14 cellular contexts compared by ENCODE assay signal in the genomic region with DNA sequence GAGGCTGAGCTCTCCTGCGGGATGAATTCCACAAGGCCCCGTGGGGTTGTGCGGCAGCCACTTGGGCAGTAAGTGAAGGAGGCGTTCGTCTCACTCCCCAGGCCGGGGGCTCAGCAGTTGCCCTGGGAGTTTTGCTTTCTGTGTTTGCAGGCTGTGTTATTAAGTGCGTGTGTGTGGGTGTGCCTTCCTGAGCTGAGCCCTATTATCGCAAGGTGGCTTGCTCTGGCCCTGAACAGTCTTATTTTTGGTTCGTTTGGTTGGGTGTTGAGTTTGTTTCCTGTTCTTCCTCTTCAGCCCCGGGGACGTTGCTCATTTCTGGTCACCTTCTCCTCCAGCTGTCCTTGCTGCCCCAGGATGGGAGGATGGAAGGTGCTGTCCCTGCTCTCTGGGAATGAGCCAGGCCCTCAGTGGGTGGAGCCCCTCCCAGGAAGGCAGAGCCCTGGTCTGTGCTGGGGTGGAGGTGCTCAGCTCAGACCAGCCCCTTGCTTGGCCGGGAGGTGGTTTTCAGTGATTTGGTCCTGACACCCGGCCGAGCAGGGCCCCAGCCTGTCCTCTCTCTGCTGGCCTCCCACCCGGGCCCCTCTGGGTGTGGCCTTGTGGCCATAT. TPM values are rescaled to one million over a fixed set of nuclear protein-coding genes. Genes with fewer than 3 reads are reported as not detected.
DNase-seq lines count a peak whose midpoint lies in the region; ATAC-seq and TF ChIP-seq lines count a peak whose summit lies in the region.
"Had no signal": no experiment of that assay in that cellular context is flagged by ENCODE, and none has a peak within 500 bp of the region (broad histone marks: within the 10 kb centered on the region; RNA-seq: fewer than 3 reads in every experiment).

No MANE protein-coding gene starts in this region.

- H3K9me3 Mint-ChIP-seq in WTC11: no peaks in the 10 kb centered on the region
- H3K9me3 Mint-ChIP-seq: activated CD8-positive, alpha-beta T cell treated with anti-CD3 and anti-CD28 coated beads for 36 hours; T-helper 2 cell treated with Interferon-gamma antibody and Interleukin-4, amounts not matched to agents 5 μg/mL and 100 μg/mL, for 36 hours had no signal

- peaks cover 2% of the 10 kb centered on the region; the same call in 1 of the 2 replicates for H3K79me2 ChIP-seq in GM23248 (ENCODE audit: insufficient read depth)
- peaks cover 17% of the 10 kb centered on the region for H3K79me2 ChIP-seq in smooth muscle cell (ENCODE audit: low read depth)

- no peaks in the 10 kb centered on the region for H3K9me3 ChIP-seq in GM23248 (ENCODE audit: low read depth)
- H3K9me3 ChIP-seq in right atrium auricular region: no peaks in the 10 kb centered on the region
- H3K9me3 ChIP-seq in smooth muscle cell (replicated peaks; ENCODE audit: low read depth): no peaks in the 10 kb centered on the region

- WGBS in GM23248 (ENCODE audit: low coverage in 1 of 2, low lambda C conversion rate in 2 of 2, missing lambda C conversion rate in 2 of 2), 2 experiments: 80 to 84% methylated on average over 14 to 15 of the region's 15 CpGs
- WGBS in smooth muscle cell (ENCODE audit: low lambda C conversion rate): 52% methylated on average over 15 of the region's 15 CpGs

- H4K20me1 ChIP-seq in GM23248 (ENCODE audit: insufficient read depth): no peaks in the 10 kb centered on the region
- peaks cover 45% of the 10 kb centered on the region for H4K20me1 ChIP-seq in smooth muscle cell (ENCODE audit: low read depth)

- H3K27me3 ChIP-seq in GM23248 (replicated peaks; ENCODE audit: insufficient read depth) (no peaks in the 10 kb centered on the region), right atrium auricular region (no peaks in the 10 kb centered on the region), smooth muscle cell (ENCODE audit: low read depth) (no peaks in the 10 kb centered on the region)

- H3K27ac ChIP-seq in GM23248 (no peak overlapping the region), right atrium auricular region (peak overlapping the region; percentile 46 to 75), smooth muscle cell (ENCODE audit: low read depth) (peak overlapping the region; percentile 87)
- H3K27ac ChIP-seq: HL-60 had no signal

- H2AFZ ChIP-seq in GM23248 (no peak overlapping the region), smooth muscle cell (ENCODE audit: low read depth) (no peak overlapping the region)

- H3K4me3 ChIP-seq in GM23248: no peak overlapping the region
- H3K4me3 ChIP-seq in right atrium auricular region: no peak overlapping the region
- H3K4me3 ChIP-seq in smooth muscle cell: no peak overlapping the region

- no peak for DNase-seq in GM23248
- no peak for DNase-seq in WTC11 (ENCODE audit: low spot score)
- no peak for DNase-seq in right atrium auricular region (ENCODE audit: low spot score)
- no peak for DNase-seq in smooth muscle cell (lab: John Stamatoyannopoulos, UW; ENCODE audit: unreplicated experiment)
- no peak for DNase-seq in NCI-H2196 treated with DMSO at 0.1 percent for 48 hours (lab: John Stamatoyannopoulos, UW; ENCODE audit: unreplicated experiment)
- no peak for DNase-seq in OCI-M2 (lab: John Stamatoyannopoulos, UW; ENCODE audit: unreplicated experiment)
- DNase-seq in NCI-H2081 (lab: John Stamatoyannopoulos, UW): no peak
- DNase-seq: activated CD8-positive, alpha-beta T cell treated with anti-CD3 and anti-CD28 coated beads for 36 hours; activated effector memory CD4-positive, alpha-beta T cell treated with Interleukin-2 at 50 U/mL for 16 hours; NCI-H2227 treated with DMSO at 0.1 percent for 48 hours; PC-3 had no signal

- H3K9me2 ChIP-seq in GM23248 (ENCODE audit: insufficient read depth): no peaks in the 10 kb centered on the region

- no peak for TF ChIP-seq CTCF in WTC11 (IDR thresholded peaks at IDR 0.05)
- TF ChIP-seq CTCF in right atrium auricular region (IDR thresholded peaks at IDR 0.05): no peak
- TF ChIP-seq CTCF in smooth muscle cell (IDR thresholded peaks at IDR 0.05; ENCODE audit: borderline replicate concordance, insufficient read depth, poor library complexity, severe bottlenecking): no peak

- H3K36me3 ChIP-seq in GM23248 (ENCODE audit: low read depth) (no peaks in the 10 kb centered on the region; the same call in 1 of the 2 replicates), right atrium auricular region (peaks cover 10% of the 10 kb centered on the region), smooth muscle cell (ENCODE audit: low read depth) (no peaks in the 10 kb centered on the region)

- peak overlapping the region; percentile 61; the same call in 1 of the 2 replicates for H3K9ac ChIP-seq in GM23248
- peak overlapping the region; percentile 58 for H3K9ac ChIP-seq in smooth muscle cell (ENCODE audit: low read depth)

- H3K4me1 ChIP-seq in GM23248 (ENCODE audit: insufficient read depth): peaks cover 17% of the 10 kb centered on the region
- H3K4me1 ChIP-seq in right atrium auricular region: peaks cover 0 to 66% of the 10 kb centered on the region in 2 donors
- peaks cover 46% of the 10 kb centered on the region for H3K4me1 ChIP-seq in smooth muscle cell (ENCODE audit: low read depth)

- H3K27me3 Mint-ChIP-seq in WTC11 (ENCODE audit: low read depth): no peaks in the 10 kb centered on the region
- H3K27me3 Mint-ChIP-seq: activated CD8-positive, alpha-beta T cell treated with anti-CD3 and anti-CD28 coated beads for 36 hours had no signal

- no peak overlapping the region for H3K4me2 ChIP-seq in GM23248 (ENCODE audit: unreplicated experiment)
- H3K4me2 ChIP-seq in smooth muscle cell: peak overlapping the region; percentile 42

- ATAC-seq in WTC11 (no peak), HG02970 (IDR thresholded peaks at IDR 0.05; ENCODE audit: low FRiP score, unreplicated experiment) (no peak)
- ATAC-seq: activated CD8-positive, alpha-beta T cell treated with anti-CD3 and anti-CD28 coated beads for 36 hours; PC-3 had no signal

- H3K27ac Mint-ChIP-seq in WTC11: peak overlapping the region; percentile 84
- H3K27ac Mint-ChIP-seq: activated CD8-positive, alpha-beta T cell treated with anti-CD3 and anti-CD28 coated beads for 36 hours; T-helper 2 cell treated with Interferon-gamma antibody and Interleukin-4, amounts not matched to agents 5 μg/mL and 100 μg/mL, for 36 hours had no signal

- peaks cover 5% of the 10 kb centered on the region for H3K4me1 Mint-ChIP-seq in WTC11

- CTCF ChIA-PET in WTC11 (lab: Charles Lee): interaction anchor here (1.3 to 2.8 kb wide), 4 partner anchors 34 to 40 kb away, joined by 3 to 11 read pairs (median 6); no protein-coding TSS in a partner anchor

- no peak overlapping the region for H3K4me3 Mint-ChIP-seq in WTC11
- H3K4me3 Mint-ChIP-seq: activated CD8-positive, alpha-beta T cell treated with anti-CD3 and anti-CD28 coated beads for 36 hours; T-helper 2 cell treated with Interferon-gamma antibody and Interleukin-4, amounts not matched to agents 5 μg/mL and 100 μg/mL, for 36 hours had no signal

- H3K36me3 Mint-ChIP-seq in WTC11: no peaks in the 10 kb centered on the region

- in situ Hi-C loops in GM23248 (cut with MboI): no loop called here

- peaks cover 8% of the 10 kb centered on the region; the same call in 1 of the 2 replicates for H3F3A ChIP-seq in GM23248 (ENCODE audit: insufficient read depth)
- peaks cover 11% of the 10 kb centered on the region for H3F3A ChIP-seq in smooth muscle cell (ENCODE audit: low read depth)

- POLR2A ChIA-PET in WTC11 (lab: Charles Lee): no interaction called here

TF ChIP-seq in WTC11, 78 proteins besides CTCF, POLR2A, EP300 and RAD21:
- TF ChIP-seq PREB (CRISPR knock-in tag; IDR thresholded peaks at IDR 0.05; ENCODE audit: borderline replicate concordance) (no peak), ATF1 (CRISPR knock-in tag; IDR thresholded peaks at IDR 0.05) (no peak), NFYB (CRISPR knock-in tag; conservative IDR thresholded peaks at IDR 0.05; ENCODE audit: low read depth) (no peak), ZNF396 (CRISPR knock-in tag; IDR thresholded peaks at IDR 0.05; ENCODE audit: borderline replicate concordance) (no peak), NR1H2 (CRISPR knock-in tag; IDR thresholded peaks at IDR 0.05) (no peak), E2F5 (CRISPR knock-in tag; IDR thresholded peaks at IDR 0.05) (no peak), TP53 (CRISPR knock-in tag; IDR thresholded peaks at IDR 0.05) (no peak)
- TF ChIP-seq, protein P1, sequence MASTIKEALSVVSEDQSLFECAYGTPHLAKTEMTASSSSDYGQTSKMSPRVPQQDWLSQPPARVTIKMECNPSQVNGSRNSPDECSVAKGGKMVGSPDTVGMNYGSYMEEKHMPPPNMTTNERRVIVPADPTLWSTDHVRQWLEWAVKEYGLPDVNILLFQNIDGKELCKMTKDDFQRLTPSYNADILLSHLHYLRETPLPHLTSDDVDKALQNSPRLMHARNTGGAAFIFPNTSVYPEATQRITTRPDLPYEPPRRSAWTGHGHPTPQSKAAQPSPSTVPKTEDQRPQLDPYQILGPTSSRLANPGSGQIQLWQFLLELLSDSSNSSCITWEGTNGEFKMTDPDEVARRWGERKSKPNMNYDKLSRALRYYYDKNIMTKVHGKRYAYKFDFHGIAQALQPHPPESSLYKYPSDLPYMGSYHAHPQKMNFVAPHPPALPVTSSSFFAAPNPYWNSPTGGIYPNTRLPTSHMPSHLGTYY (CRISPR knock-in tag; IDR thresholded peaks at IDR 0.05): no peak

RNA-seq across cellular contexts. Expression of gene BAIAP2, which starts 28.6 kb away (rescaled TPM):
- 30.6 and 31.7 TPM in 2 replicates for total RNA-seq in GM23248 (2014; rRNA removed; shearing (Covaris generic))
- polyA plus RNA-seq in GM23248 (2016; fragmentation: Nextera tagmentation; extraction: Ambion mirVana): 28.2 and 31.5 TPM in 2 replicates
- 16.9 to 20.7 TPM (median 18.4 TPM) in 3 replicates for total RNA-seq in WTC11 (2021)
- 10 to 100 TPM; 27.9 to 36.5 TPM for total RNA-seq in right atrium auricular region
- 27.8 and 41.9 TPM in 2 replicates for total RNA-seq in smooth muscle cell
- 26.6 and 47.2 TPM in 2 replicates for polyA plus RNA-seq in smooth muscle cell
